ENCODE assay signal across 8 cellular contexts in genomic region chr12:48716168-48716492, GRCh38. TPM values are rescaled to one million over a fixed set of nuclear protein-coding genes. Genes with fewer than 3 reads are reported as not detected.
DNase-seq lines count a peak whose midpoint lies in the region; ATAC-seq and TF ChIP-seq lines count a peak whose summit lies in the region.

No MANE protein-coding gene starts in this region.

- H3K9me3 ChIP-seq in suprapubic skin: peaks cover 3% of the 10 kb centered on the region

- peak overlapping the region; percentile 92 for H3K27ac ChIP-seq in suprapubic skin

- TF ChIP-seq POLR2A in suprapubic skin (IDR thresholded peaks at IDR 0.05): no peak

- no peak for ATAC-seq in GM19328 (IDR thresholded peaks at IDR 0.05; ENCODE audit: unreplicated experiment)
- ATAC-seq in GM18873 (IDR thresholded peaks at IDR 0.05; ENCODE audit: low FRiP score, unreplicated experiment): no peak

- peaks cover 18% of the 10 kb centered on the region for H3K9me3 Mint-ChIP-seq in activated naive CD8-positive, alpha-beta T cell treated with anti-CD3 and anti-CD28 coated beads for 36 hours
- peaks cover 8 to 19% (median 10%) of the 10 kb centered on the region in 6 donors for H3K9me3 Mint-ChIP-seq in immature natural killer cell

- H3K27me3 ChIP-seq in suprapubic skin: no peaks in the 10 kb centered on the region

- WGBS in suprapubic skin: under 1% methylated on average over 17 of the region's 17 CpGs

- H3K27me3 Mint-ChIP-seq in activated naive CD8-positive, alpha-beta T cell treated with anti-CD3 and anti-CD28 coated beads for 36 hours: no peaks in the 10 kb centered on the region
- H3K27me3 Mint-ChIP-seq in immature natural killer cell (ENCODE audit: low read depth in 3 of 3): peaks cover 11 to 22% (median 22%) of the 10 kb centered on the region in 3 donors

- no peak for TF ChIP-seq CTCF in suprapubic skin (IDR thresholded peaks at IDR 0.05)

- H3K36me3 ChIP-seq in suprapubic skin: peaks cover 18% of the 10 kb centered on the region

- H3K36me3 Mint-ChIP-seq in activated naive CD8-positive, alpha-beta T cell treated with anti-CD3 and anti-CD28 coated beads for 36 hours: peaks cover 55% of the 10 kb centered on the region
- peaks cover 14 to 24% (median 16%) of the 10 kb centered on the region in 3 donors for H3K36me3 Mint-ChIP-seq in immature natural killer cell

- DNase-seq in NCI-H345 (lab: John Stamatoyannopoulos, UW) (peak; percentile 25), NCI-H345 treated with DMSO at 0.1 percent for 48 hours (lab: John Stamatoyannopoulos, UW; ENCODE audit: unreplicated experiment) (no peak), immature natural killer cell (peak in 1 of 3 donors; percentile 10), suprapubic skin (ENCODE audit: low spot score in 2 of 2) (no peak)
- no peak for DNase-seq in activated naive CD8-positive, alpha-beta T cell treated with anti-CD3 and anti-CD28 coated beads for 36 hours
- no peak for DNase-seq in activated CD4-positive, CD25-positive, alpha-beta regulatory T cell (lab: John Stamatoyannopoulos, UW)

- H3K4me1 ChIP-seq in suprapubic skin: peaks cover 35% of the 10 kb centered on the region

- peak overlapping the region; percentile 63 for H3K4me3 ChIP-seq in suprapubic skin

- H3K27ac Mint-ChIP-seq in activated naive CD8-positive, alpha-beta T cell treated with anti-CD3 and anti-CD28 coated beads for 36 hours: peak overlapping the region; percentile 99
- peak overlapping the region; percentile 97 to 100 (median 99) for H3K27ac Mint-ChIP-seq in immature natural killer cell

- TF ChIP-seq EP300 in suprapubic skin (IDR thresholded peaks at IDR 0.05): no peak

- H3K4me1 Mint-ChIP-seq in activated naive CD8-positive, alpha-beta T cell treated with anti-CD3 and anti-CD28 coated beads for 36 hours: peaks cover 37% of the 10 kb centered on the region
- peaks cover 47 to 54% of the 10 kb centered on the region in 2 donors for H3K4me1 Mint-ChIP-seq in immature natural killer cell

- peak overlapping the region; percentile 97 for H3K4me3 Mint-ChIP-seq in activated naive CD8-positive, alpha-beta T cell treated with anti-CD3 and anti-CD28 coated beads for 36 hours
- H3K4me3 Mint-ChIP-seq in immature natural killer cell: peak overlapping the region; percentile 90 to 96 (median 95)

RNA-seq across cellular contexts. Expression of gene CCNT1, which starts 0.4 kb away (rescaled TPM):
- 10 to 100 TPM; 62.0 to 65.5 TPM for total RNA-seq in activated naive CD8-positive, alpha-beta T cell treated with anti-CD3 and anti-CD28 coated beads for 36 hours
- polyA plus RNA-seq in immature natural killer cell: 10 to 100 TPM in 1 of 3 donors, 1 to 10 TPM in 2; 5.5 to 27.1 (median 9.6) TPM
- total RNA-seq in suprapubic skin: 10 to 100 TPM; 23.4 to 74.4 (median 36.4) TPM

RNA-seq across cellular contexts. Expression of gene KANSL2, which starts 34.1 kb away (rescaled TPM):
- 10 to 100 TPM; 59.7 to 62.0 TPM for total RNA-seq in activated naive CD8-positive, alpha-beta T cell treated with anti-CD3 and anti-CD28 coated beads for 36 hours
- 10 to 100 TPM; 36.7 to 51.4 (median 40.1) TPM for polyA plus RNA-seq in immature natural killer cell
- total RNA-seq in suprapubic skin: 10 to 100 TPM; 39.0 to 92.7 (median 62.4) TPM
